11 cellular contexts compared by ENCODE assay signal in genomic region chr2:96747061-96747460, GRCh38.
"Had no signal": no experiment of that assay in that cellular context is flagged by ENCODE, and none has a peak within 500 bp of the region (broad histone marks: within the 10 kb centered on the region; RNA-seq: fewer than 3 reads in every experiment).

No MANE protein-coding gene starts in this region.

- DNase-seq: activated naive CD4-positive, alpha-beta T cell treated with anti-CD3 and anti-CD28 coated beads, Interleukin-2, amount 50 U/mL, for 16 hours; amygdala; dermis blood vessel endothelial cell; endodermal cell; foreskin melanocyte; head of caudate nucleus; left colon; mammary epithelial cell; nephron progenitor cell had no signal

- ATAC-seq: activated CD4-positive, CD25-positive, alpha-beta regulatory T cell treated with anti-CD3 and anti-CD28 coated beads, Interleukin-2, amount 50 U/mL, for 24 hours; esophagus mucosa; left colon had no signal
